ENCODE assay signal across 33 cellular contexts in genomic region chr7:57274535-57275283, GRCh38.
"Had no signal": no experiment of that assay in that cellular context is flagged by ENCODE, and none has a peak within 500 bp of the region (broad histone marks: within the 10 kb centered on the region; RNA-seq: fewer than 3 reads in every experiment).

No MANE protein-coding gene starts in this region.

- DNase-seq: activated CD4-positive, alpha-beta memory T cell treated with anti-CD3 and anti-CD28 coated beads, Interleukin-2, amount 10 ng/mL, durations not matched to agents 7 days and 5 days; activated CD4-positive, alpha-beta T cell treated with anti-CD3 and anti-CD28 coated beads for 36 hours; activated CD4-positive, alpha-beta T cell treated with anti-CD3 and anti-CD28 coated beads, Interleukin-2, amount 10 ng/mL, durations not matched to agents 7 days and 5 days; activated CD4-positive, alpha-beta T cell treated with anti-CD3 and anti-CD28 coated beads, Interleukin-2, amount 50 U/mL, for 4 hours; activated CD4-positive, CD25-positive, alpha-beta regulatory T cell; activated CD4-positive, CD25-positive, alpha-beta regulatory T cell treated with anti-CD3 and anti-CD28 coated beads, Interleukin-2, amount 50 U/mL, for 72 hours; activated CD8-positive, alpha-beta memory T cell treated with anti-CD3 and anti-CD28 coated beads, Interleukin-2, amount 50 U/mL, for 48 hours; activated gamma-delta T cell; activated naive CD4-positive, alpha-beta T cell; activated naive CD4-positive, alpha-beta T cell treated with anti-CD3 and anti-CD28 coated beads, Interleukin-2, amount 10 ng/mL, durations not matched to agents 7 days and 5 days; activated naive CD8-positive, alpha-beta T cell treated with anti-CD3 and anti-CD28 coated beads, Interleukin-2, amount 10 ng/mL, durations not matched to agents 7 days and 5 days; activated T-cell treated with anti-CD3 and anti-CD28 coated beads for 4 hours; activated T-cell treated with anti-CD3 and anti-CD28 coated beads, Interleukin-2, amount 50 U/mL, for 24 hours; activated T-cell treated with anti-CD3 and anti-CD28 coated beads, Interleukin-2, amount 50 U/mL, for 72 hours; anterior cingulate cortex; brain microvascular endothelial cell; cortex of kidney; dermis blood vessel endothelial cell; effector CD4-positive, alpha-beta T cell; effector memory CD8-positive, alpha-beta T cell; esophagus squamous epithelium; foreskin melanocyte; heart right ventricle; T-helper 2 cell had no signal

- H3K4me3 ChIP-seq: esophagus squamous epithelium, gastroesophageal sphincter, heart right ventricle, hepatocyte had no signal

- H3K27me3 Mint-ChIP-seq: activated CD4-positive, alpha-beta memory T cell treated with anti-CD3 and anti-CD28 coated beads, Interleukin-2, amount 10 ng/mL, durations not matched to agents 7 days and 5 days; activated CD4-positive, alpha-beta T cell treated with anti-CD3 and anti-CD28 coated beads for 36 hours; activated CD4-positive, alpha-beta T cell treated with anti-CD3 and anti-CD28 coated beads, Interleukin-2, amount 10 ng/mL, durations not matched to agents 7 days and 5 days; activated naive CD4-positive, alpha-beta T cell treated with anti-CD3 and anti-CD28 coated beads, Interleukin-2, amount 10 ng/mL, durations not matched to agents 7 days and 5 days; activated naive CD8-positive, alpha-beta T cell treated with anti-CD3 and anti-CD28 coated beads, Interleukin-2, amount 10 ng/mL, durations not matched to agents 7 days and 5 days; activated T-cell treated with anti-CD3 and anti-CD28 coated beads, Interleukin-2, amount 50 U/mL, for 24 hours; central memory CD8-positive, alpha-beta T cell; effector memory CD8-positive, alpha-beta T cell had no signal

- H3K27ac ChIP-seq: brain microvascular endothelial cell, epithelial cell of prostate, esophagus squamous epithelium, gastroesophageal sphincter, heart right ventricle, hepatocyte had no signal

- H3K4me2 ChIP-seq: hepatocyte had no signal

- H3K79me2 ChIP-seq: hepatocyte had no signal

- H3K4me1 Mint-ChIP-seq: activated CD4-positive, alpha-beta memory T cell treated with anti-CD3 and anti-CD28 coated beads, Interleukin-2, amount 10 ng/mL, durations not matched to agents 7 days and 5 days; activated CD4-positive, alpha-beta T cell treated with anti-CD3 and anti-CD28 coated beads for 36 hours; activated CD4-positive, alpha-beta T cell treated with anti-CD3 and anti-CD28 coated beads, Interleukin-2, amount 10 ng/mL, durations not matched to agents 7 days and 5 days; activated naive CD4-positive, alpha-beta T cell treated with anti-CD3 and anti-CD28 coated beads, Interleukin-2, amount 10 ng/mL, durations not matched to agents 7 days and 5 days; activated naive CD8-positive, alpha-beta T cell treated with anti-CD3 and anti-CD28 coated beads, Interleukin-2, amount 10 ng/mL, durations not matched to agents 7 days and 5 days; central memory CD8-positive, alpha-beta T cell had no signal

- H3K4me1 ChIP-seq: esophagus squamous epithelium, gastroesophageal sphincter, heart right ventricle had no signal

- H3K27me3 ChIP-seq: brain microvascular endothelial cell, esophagus squamous epithelium, gastroesophageal sphincter, heart right ventricle, hepatocyte had no signal

- H3K36me3 Mint-ChIP-seq: activated naive CD4-positive, alpha-beta T cell treated with anti-CD3 and anti-CD28 coated beads, Interleukin-2, amount 10 ng/mL, durations not matched to agents 7 days and 5 days; activated naive CD8-positive, alpha-beta T cell treated with anti-CD3 and anti-CD28 coated beads, Interleukin-2, amount 10 ng/mL, durations not matched to agents 7 days and 5 days had no signal

- H3K4me3 Mint-ChIP-seq: activated CD4-positive, alpha-beta memory T cell treated with anti-CD3 and anti-CD28 coated beads, Interleukin-2, amount 10 ng/mL, durations not matched to agents 7 days and 5 days; activated CD4-positive, alpha-beta T cell treated with anti-CD3 and anti-CD28 coated beads for 36 hours; activated CD4-positive, alpha-beta T cell treated with anti-CD3 and anti-CD28 coated beads, Interleukin-2, amount 10 ng/mL, durations not matched to agents 7 days and 5 days; activated naive CD4-positive, alpha-beta T cell treated with anti-CD3 and anti-CD28 coated beads, Interleukin-2, amount 10 ng/mL, durations not matched to agents 7 days and 5 days; activated naive CD8-positive, alpha-beta T cell treated with anti-CD3 and anti-CD28 coated beads, Interleukin-2, amount 10 ng/mL, durations not matched to agents 7 days and 5 days; activated T-cell treated with anti-CD3 and anti-CD28 coated beads, Interleukin-2, amount 50 U/mL, for 24 hours; activated T-cell treated with anti-CD3 and anti-CD28 coated beads, Interleukin-2, amount 50 U/mL, for 72 hours; central memory CD8-positive, alpha-beta T cell; effector memory CD8-positive, alpha-beta T cell had no signal

- H3K27ac Mint-ChIP-seq: activated CD4-positive, alpha-beta memory T cell treated with anti-CD3 and anti-CD28 coated beads, Interleukin-2, amount 10 ng/mL, durations not matched to agents 7 days and 5 days; activated CD4-positive, alpha-beta T cell treated with anti-CD3 and anti-CD28 coated beads for 36 hours; activated CD4-positive, alpha-beta T cell treated with anti-CD3 and anti-CD28 coated beads, Interleukin-2, amount 10 ng/mL, durations not matched to agents 7 days and 5 days; activated naive CD4-positive, alpha-beta T cell treated with anti-CD3 and anti-CD28 coated beads, Interleukin-2, amount 10 ng/mL, durations not matched to agents 7 days and 5 days; activated naive CD4-positive, alpha-beta T cell treated with anti-CD3 and anti-CD28 coated beads, Interleukin-2, amount 50 U/mL, for 72 hours; activated naive CD8-positive, alpha-beta T cell treated with anti-CD3 and anti-CD28 coated beads, Interleukin-2, amount 10 ng/mL, durations not matched to agents 7 days and 5 days; activated T-cell treated with anti-CD3 and anti-CD28 coated beads, Interleukin-2, amount 50 U/mL, for 24 hours; activated T-cell treated with anti-CD3 and anti-CD28 coated beads, Interleukin-2, amount 50 U/mL, for 72 hours; effector memory CD8-positive, alpha-beta T cell had no signal

- ATAC-seq: activated CD4-positive, alpha-beta T cell treated with anti-CD3 and anti-CD28 coated beads for 36 hours; activated naive CD4-positive, alpha-beta T cell treated with anti-CD3 and anti-CD28 coated beads, Interleukin-2, amount 50 U/mL, for 72 hours; activated T-cell treated with anti-CD3 and anti-CD28 coated beads, Interleukin-2, amount 50 U/mL, for 72 hours; effector memory CD8-positive, alpha-beta T cell; gastroesophageal sphincter; heart right ventricle had no signal

- H3K36me3 ChIP-seq: brain microvascular endothelial cell, esophagus squamous epithelium, gastroesophageal sphincter, heart right ventricle had no signal

- H2AFZ ChIP-seq: hepatocyte had no signal

- FAIRE-seq: astrocyte, bronchial epithelial cell, endometrium, endothelial cell of umbilical vein had no signal
